1 cellular context compared by ENCODE assay signal in genomic region chr6:2739335-2739734, GRCh38.
TF ChIP-seq lines count a peak whose summit lies in the region.

No MANE protein-coding gene starts in this region.

TF ChIP-seq in HepG2, 621 proteins besides CTCF, POLR2A, EP300 and RAD21:
- TF ChIP-seq ZNF616 (CRISPR knock-in tag; IDR thresholded peaks at IDR 0.05; ENCODE audit: low read depth) (no peak), RFX1 (IDR thresholded peaks at IDR 0.05) (peak; percentile 70)
